In the genomic region with DNA sequence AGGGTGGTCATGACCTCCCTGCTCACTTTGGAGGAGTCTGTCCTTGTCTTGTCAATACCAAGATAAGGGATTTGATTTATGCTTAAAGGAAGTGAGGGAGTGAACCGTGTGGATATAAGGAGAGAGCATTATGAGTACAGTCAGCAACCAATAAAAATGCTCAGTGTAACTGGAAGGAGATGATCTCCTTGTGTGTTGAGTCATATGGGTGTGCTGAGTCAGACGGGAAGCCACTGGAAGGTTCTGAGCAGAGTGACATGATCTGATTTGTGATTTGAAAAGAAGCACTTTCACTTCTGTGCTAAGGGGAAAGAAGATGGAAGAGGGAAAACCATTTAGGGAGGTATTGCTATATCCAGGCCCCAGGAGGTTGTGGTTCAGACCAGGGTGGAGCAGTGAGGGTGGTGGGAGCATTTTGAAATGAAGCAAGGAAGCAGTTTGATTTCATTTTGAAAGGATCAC, we compare ENCODE assay signal across 8 cellular contexts. TPM values are rescaled to one million over a fixed set of nuclear protein-coding genes. Genes with fewer than 3 reads are reported as not detected.
A peak's percentile ranks its signal among the peaks of the same experiment; 100 is the strongest.
DNase-seq lines count a peak whose midpoint lies in the region; TF ChIP-seq lines count a peak whose summit lies in the region.

No MANE protein-coding gene starts in this region.

- H3K27ac ChIP-seq in colonic mucosa, result peak overlapping the region; percentile 79
- peak overlapping the region; percentile 72 for H3K27ac ChIP-seq in neutrophil

- H3K4me1 ChIP-seq in colonic mucosa, result no peaks in the 10 kb centered on the region
- H3K4me1 ChIP-seq in neutrophil (ENCODE audit: control insufficient read depth in 1 of 2, insufficient read depth in 1 of 2, low read depth in 1 of 2, low read length in 1 of 2), result peaks cover 40 to 48% of the 10 kb centered on the region in 2 experiments
- no peaks in the 10 kb centered on the region for H3K4me1 ChIP-seq in BE2C

- H3K9ac ChIP-seq in colonic mucosa (ENCODE audit: low read depth in 2 of 2, low read length in 2 of 2), result peak overlapping the region; percentile 56 to 62

- no peaks in the 10 kb centered on the region for H3K27me3 ChIP-seq in BJ (ENCODE audit: control insufficient read depth, insufficient read depth, low read length)
- H3K27me3 ChIP-seq in colonic mucosa, result no peaks in the 10 kb centered on the region
- H3K27me3 ChIP-seq in neutrophil, result peaks cover 30% of the 10 kb centered on the region
- H3K27me3 ChIP-seq in BE2C, result no peaks in the 10 kb centered on the region

- intact Hi-C loops in colonic mucosa (cut with DNase I), result no loop called here

- H3K27ac Mint-ChIP-seq in T-helper 1 cell treated with Interleukin-12 subunit alpha and Interleukin-12 subunit beta and Interleukin-4 antibody, amounts not matched to agents 30 μg/mL and 1 μg/mL, for 36 hours, result peak overlapping the region; percentile 7

- H3K4me3 ChIP-seq in BJ (ENCODE audit: low read depth, low read length) (no peak overlapping the region), colonic mucosa (no peak overlapping the region), neutrophil (ENCODE audit: low read depth in 1 of 2, low read length in 1 of 2) (peak overlapping the region; percentile 22 to 34), BE2C (ENCODE audit: low read depth, low read length) (no peak overlapping the region)

- CTCF ChIA-PET in BJ (lab: Yijun Ruan, JAX) (interaction anchor here (1.4 to 10.2 kb wide), 3 partner anchors 8 to 30 kb away, joined by 3 to 74 read pairs (median 6); partner anchors contain the start of gene C1orf52), HEK293T (lab: Yijun Ruan, JAX) (no interaction called here)

- TF ChIP-seq CTCF in BJ (IDR thresholded peaks at IDR 0.05; ENCODE audit: insufficient read depth, low read depth, low read length) (no peak), colonic mucosa (IDR thresholded peaks at IDR 0.05) (no peak), neutrophil (IDR thresholded peaks at IDR 0.05) (no peak), BE2C (IDR thresholded peaks at IDR 0.05; ENCODE audit: low read depth, low read length) (no peak)

- no peaks in the 10 kb centered on the region for H3K9me3 Mint-ChIP-seq in T-helper 1 cell treated with Interleukin-12 subunit alpha and Interleukin-12 subunit beta and Interleukin-4 antibody, amounts not matched to agents 30 μg/mL and 1 μg/mL, for 36 hours

- POLR2A ChIA-PET in BJ (lab: Charles Lee), result no interaction called here
- POLR2A ChIA-PET in HEK293T (lab: Yijun Ruan, JAX), result interaction anchor here (1.4 kb wide), 1 partner anchor 302 kb away, joined by 3 read pairs; no protein-coding TSS in a partner anchor

- H3K9me3 ChIP-seq in colonic mucosa (no peaks in the 10 kb centered on the region), neutrophil (no peaks in the 10 kb centered on the region), BE2C (no peaks in the 10 kb centered on the region)

- H3K36me3 ChIP-seq in BJ (ENCODE audit: control insufficient read depth, insufficient read depth, low read length) (no peaks in the 10 kb centered on the region), colonic mucosa (no peaks in the 10 kb centered on the region), neutrophil (no peaks in the 10 kb centered on the region), BE2C (no peaks in the 10 kb centered on the region)

- H3K4me3 Mint-ChIP-seq in T-helper 1 cell treated with Interleukin-12 subunit alpha and Interleukin-12 subunit beta and Interleukin-4 antibody, amounts not matched to agents 30 μg/mL and 1 μg/mL, for 36 hours, result peak overlapping the region; percentile 18

- H3K27me3 Mint-ChIP-seq in T-helper 1 cell treated with Interleukin-12 subunit alpha and Interleukin-12 subunit beta and Interleukin-4 antibody, amounts not matched to agents 30 μg/mL and 1 μg/mL, for 36 hours (ENCODE audit: low read depth), result peaks cover 33% of the 10 kb centered on the region

- peaks cover 10% of the 10 kb centered on the region for H3K36me3 Mint-ChIP-seq in T-helper 1 cell treated with Interleukin-12 subunit alpha and Interleukin-12 subunit beta and Interleukin-4 antibody, amounts not matched to agents 30 μg/mL and 1 μg/mL, for 36 hours (ENCODE audit: low read depth)

- DNase-seq in BJ (ENCODE audit: low read depth), result peak; percentile 88
- DNase-seq in HEK293T (ENCODE audit: extremely low spot score), result no peak
- peak; percentile 86 for DNase-seq in colonic mucosa
- DNase-seq in D341Med (ENCODE audit: low spot score), result no peak
- no peak for DNase-seq in NCI-H2081 treated with DMSO at 0.1 percent for 48 hours (lab: John Stamatoyannopoulos, UW)
- no peak for DNase-seq in BE2C

- peaks cover 31% of the 10 kb centered on the region for H3K4me1 Mint-ChIP-seq in T-helper 1 cell treated with Interleukin-12 subunit alpha and Interleukin-12 subunit beta and Interleukin-4 antibody, amounts not matched to agents 30 μg/mL and 1 μg/mL, for 36 hours (ENCODE audit: low read depth)

TF ChIP-seq in HEK293T, 16 proteins besides CTCF, POLR2A, EP300 and RAD21:
- TF ChIP-seq CTBP1 (IDR thresholded peaks at IDR 0.05; ENCODE audit: borderline replicate concordance) (no peak), HDGF (IDR thresholded peaks at IDR 0.05; ENCODE audit: borderline replicate concordance) (no peak), L3MBTL2 (conservative IDR thresholded peaks at IDR 0.05) (no peak), BHLHE40 (IDR thresholded peaks at IDR 0.05; ENCODE audit: borderline replicate concordance) (no peak), ZNF384 (IDR thresholded peaks at IDR 0.05) (no peak)
- TF ChIP-seq, protein P1, sequence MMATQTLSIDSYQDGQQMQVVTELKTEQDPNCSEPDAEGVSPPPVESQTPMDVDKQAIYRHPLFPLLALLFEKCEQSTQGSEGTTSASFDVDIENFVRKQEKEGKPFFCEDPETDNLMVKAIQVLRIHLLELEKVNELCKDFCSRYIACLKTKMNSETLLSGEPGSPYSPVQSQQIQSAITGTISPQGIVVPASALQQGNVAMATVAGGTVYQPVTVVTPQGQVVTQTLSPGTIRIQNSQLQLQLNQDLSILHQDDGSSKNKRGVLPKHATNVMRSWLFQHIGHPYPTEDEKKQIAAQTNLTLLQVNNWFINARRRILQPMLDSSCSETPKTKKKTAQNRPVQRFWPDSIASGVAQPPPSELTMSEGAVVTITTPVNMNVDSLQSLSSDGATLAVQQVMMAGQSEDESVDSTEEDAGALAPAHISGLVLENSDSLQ (IDR thresholded peaks at IDR 0.05), result peak; percentile 70

RNA-seq across cellular contexts. Expression of gene BCL10, which starts 2.5 kb away (rescaled TPM):
- 7.8 and 11.6 TPM in 2 replicates for polyA plus RNA-seq in BJ (2011; rRNA removed)
- 9.8 and 11.6 TPM in 2 replicates for polyA minus RNA-seq in BJ (2011; rRNA and poly(A)+ RNA removed)
- 100 to 1,000 TPM in 1 of 2 donors, 10 to 100 TPM in 1; 80.7 to 167 TPM for total RNA-seq in colonic mucosa
- 8.4 TPM for polyA plus RNA-seq in BE2C (2012; ENCODE audit: insufficient read depth, insufficient read length, low read depth)

RNA-seq across cellular contexts. Expression of gene C1orf52, which starts 19.4 kb away (rescaled TPM):
- polyA plus RNA-seq in BJ (2011; rRNA removed), result 29.6 and 30.5 TPM in 2 replicates
- polyA minus RNA-seq in BJ (2011; rRNA and poly(A)+ RNA removed), result 10.1 and 16.6 TPM in 2 replicates
- 10 to 100 TPM; 11.3 to 19.9 TPM for total RNA-seq in colonic mucosa
- polyA plus RNA-seq in BE2C (2012; ENCODE audit: insufficient read depth, insufficient read length, low read depth), result 56.7 TPM

Comparison
In these comparisons a context has a peak if more than half of its experiments do, and no peak if none do; other contexts are left out.
1. DNase-seq: peak in BJ (single experiment) and colonic mucosa (single experiment); none in HEK293T (single experiment), D341Med (single experiment), NCI-H2081 treated with DMSO at 0.1 percent for 48 hours (single experiment) and BE2C (single experiment).
2. H3K4me3 ChIP-seq: peak in neutrophil (2 of 2); none in BJ (single experiment), colonic mucosa (single experiment) and BE2C (single experiment).